In genomic region chr16:84924339-84925091, GRCh38 we compare ENCODE assay signal across 1 cellular context.
TF ChIP-seq lines count a peak whose summit lies in the region.

No MANE protein-coding gene starts in this region.

TF ChIP-seq in K562, 482 proteins besides CTCF, POLR2A, EP300 and RAD21 (continued from another document):
- TF ChIP-seq AFF1 (IDR thresholded peaks at IDR 0.05; ENCODE audit: low read depth in 1 of 2, partially characterized antibody in 2 of 2), result no peak
- 0 out of 2 replicates have a peak, but pooled peaks have one; percentile 10 for TF ChIP-seq IRF2 (CRISPR knock-in tag; IDR thresholded peaks at IDR 0.05)
- peak; percentile 65 to 72 for TF ChIP-seq MNT (conservative IDR thresholded peaks at IDR 0.05)
- TF ChIP-seq ZBTB34 (CRISPR knock-in tag; IDR thresholded peaks at IDR 0.05), result no peak
- peak in 1 of 2 experiments; percentile 25; a peak in 1 of 3 replicates for TF ChIP-seq CBX3 (IDR thresholded peaks at IDR 0.05; ENCODE audit: borderline replicate concordance in 1 of 2, low read length in 2 of 2)
